In the genomic region with DNA sequence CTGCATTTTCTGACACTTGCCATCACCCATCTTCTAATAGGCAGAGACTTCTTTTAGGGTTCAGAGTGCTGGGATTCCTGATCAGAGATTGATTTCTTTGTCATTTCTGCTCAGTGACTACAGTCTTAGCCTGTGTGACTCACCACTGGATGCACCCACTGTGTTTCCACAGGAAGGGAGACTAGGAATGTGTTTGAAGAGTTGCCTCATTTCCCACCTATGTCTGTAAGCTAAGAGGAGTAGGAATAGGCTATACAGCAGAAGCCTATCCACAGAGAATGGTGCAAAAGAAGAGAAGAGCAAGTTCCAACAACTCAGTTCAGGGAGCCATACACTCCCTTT, we compare ENCODE assay signal across 14 cellular contexts.
DNase-seq lines count a peak whose midpoint lies in the region; ATAC-seq and TF ChIP-seq lines count a peak whose summit lies in the region.
"Had no signal": no experiment of that assay in that cellular context is flagged by ENCODE, and none has a peak within 500 bp of the region (broad histone marks: within the 10 kb centered on the region; RNA-seq: fewer than 3 reads in every experiment).

No MANE protein-coding gene starts in this region.

- H3K4me3 ChIP-seq in PC-9 (no peak overlapping the region), endodermal cell (ENCODE audit: low read length) (no peak overlapping the region), muscle layer of duodenum (ENCODE audit: low read depth in 1 of 2, low read length in 2 of 2) (no peak overlapping the region)
- H3K4me3 ChIP-seq: vagina had no signal

- H3K9me2 ChIP-seq in PC-9 (ENCODE audit: insufficient read depth) = no peaks in the 10 kb centered on the region

- no peaks in the 10 kb centered on the region for H3K79me2 ChIP-seq in PC-9 (ENCODE audit: low read depth)

- CTCF ChIA-PET in PC-9 (lab: Charles Lee) = no interaction called here

- no peaks in the 10 kb centered on the region for H3K27me3 Mint-ChIP-seq in endodermal cell (ENCODE audit: insufficient read depth)
- H3K27me3 Mint-ChIP-seq in stimulated activated memory B cell treated with anti-CD40 and anti-IgM and Interleukin-4, amounts not matched to agents 10 μg/mL and 1 μg/mL and 100 μg/mL, for 72 hours = peaks cover 71% of the 10 kb centered on the region

- H3K4me1 Mint-ChIP-seq in endodermal cell = peaks cover 65% of the 10 kb centered on the region
- no peaks in the 10 kb centered on the region for H3K4me1 Mint-ChIP-seq in stimulated activated memory B cell treated with anti-CD40 and anti-IgM and Interleukin-4, amounts not matched to agents 10 μg/mL and 1 μg/mL and 100 μg/mL, for 72 hours

- H3K4me1 ChIP-seq in PC-9 (replicated peaks; ENCODE audit: insufficient read depth) (peaks cover 22% of the 10 kb centered on the region), endodermal cell (ENCODE audit: control insufficient read depth, insufficient read depth, low read length) (peaks cover 22% of the 10 kb centered on the region), muscle layer of duodenum (ENCODE audit: control insufficient read depth in 1 of 2, insufficient read depth in 2 of 2, low read length in 2 of 2) (peaks cover 11 to 32% of the 10 kb centered on the region in 2 donors)

- no peak overlapping the region for H2AFZ ChIP-seq in PC-9

- TF ChIP-seq CTCF in PC-9 (conservative IDR thresholded peaks at IDR 0.05) = no peak
- TF ChIP-seq CTCF in endodermal cell (conservative IDR thresholded peaks at IDR 0.05) = no peak

- H3K36me3 ChIP-seq in PC-9 (ENCODE audit: low read depth) = no peaks in the 10 kb centered on the region
- no peaks in the 10 kb centered on the region for H3K36me3 ChIP-seq in endodermal cell (ENCODE audit: control insufficient read depth, insufficient read depth, low read length)
- no peaks in the 10 kb centered on the region for H3K36me3 ChIP-seq in muscle layer of duodenum (ENCODE audit: control insufficient read depth in 1 of 2, insufficient read depth in 2 of 2, low read length in 2 of 2)
- H3K36me3 ChIP-seq: vagina had no signal

- H3K9ac ChIP-seq in endodermal cell (ENCODE audit: extremely low read depth, low read length, poor library complexity, severe bottlenecking) = no peak overlapping the region

- H3K9me3 ChIP-seq in PC-9 (ENCODE audit: insufficient read depth, low read depth) (no peaks in the 10 kb centered on the region), endodermal cell (ENCODE audit: control insufficient read depth, low read length) (no peaks in the 10 kb centered on the region), muscle layer of duodenum (ENCODE audit: control insufficient read depth in 1 of 2, low read length in 2 of 2) (no peaks in the 10 kb centered on the region)
- H3K9me3 ChIP-seq: vagina had no signal

- H3F3A ChIP-seq in PC-9 (ENCODE audit: insufficient read depth, low read depth) = peaks cover 13% of the 10 kb centered on the region; the same call in 1 of the 2 replicates

- H3K27ac ChIP-seq in PC-9 (peak overlapping the region; percentile 1; the same call in 1 of the 2 replicates), endodermal cell (ENCODE audit: low read depth, low read length) (no peak overlapping the region), muscle layer of duodenum (ENCODE audit: low read length) (peak overlapping the region; percentile 7)
- H3K27ac ChIP-seq: vagina had no signal

- H3K9me3 Mint-ChIP-seq in endodermal cell = no peaks in the 10 kb centered on the region
- no peaks in the 10 kb centered on the region for H3K9me3 Mint-ChIP-seq in stimulated activated memory B cell treated with anti-CD40 and anti-IgM and Interleukin-4, amounts not matched to agents 10 μg/mL and 1 μg/mL and 100 μg/mL, for 72 hours
- H3K9me3 Mint-ChIP-seq: CD4-positive, alpha-beta T cell had no signal

- H3K27ac Mint-ChIP-seq in endodermal cell = peak overlapping the region; percentile 85
- no peak overlapping the region for H3K27ac Mint-ChIP-seq in stimulated activated memory B cell treated with anti-CD40 and anti-IgM and Interleukin-4, amounts not matched to agents 10 μg/mL and 1 μg/mL and 100 μg/mL, for 72 hours
- H3K27ac Mint-ChIP-seq: CD4-positive, alpha-beta T cell had no signal

- BruUV-seq in PC-9 (replicated peaks; lab: Mats Ljungman, UMichigan) = no TSS peak

- intact Hi-C loops in PC-9 (cut with micrococcal nuclease; ENCODE audit: unreplicated experiment) = no loop called here

- DNase-seq in AG20443 (ENCODE audit: low spot score) (peak; percentile 37), PC-9 (peak; percentile 15 to 87), endodermal cell (no peak), SHP77 treated with DMSO at 0.1 percent for 48 hours (lab: John Stamatoyannopoulos, UW) (no peak)
- no peak for DNase-seq in activated CD8-positive, alpha-beta memory T cell treated with anti-CD3 and anti-CD28 coated beads, Interleukin-2, amount 50 U/mL, for 4 hours
- DNase-seq: activated effector memory CD4-positive, alpha-beta T cell treated with Interleukin-2 at 50 U/mL for 16 hours; CD4-positive, alpha-beta T cell; cortex of kidney; NCI-H2081 had no signal

- H3K4me2 ChIP-seq in PC-9 = peak overlapping the region; percentile 7; the same call in 1 of the 2 replicates

- no peak for ATAC-seq in stimulated activated memory B cell treated with anti-CD40 and anti-IgM and Interleukin-4, amounts not matched to agents 10 μg/mL and 1 μg/mL and 100 μg/mL, for 72 hours
- no peak for ATAC-seq in GM18511 (IDR thresholded peaks at IDR 0.05; ENCODE audit: unreplicated experiment)
- ATAC-seq: activated CD4-positive, CD25-positive, alpha-beta regulatory T cell treated with anti-CD3 and anti-CD28 coated beads, Interleukin-2, amount 50 U/mL, for 24 hours had no signal

- no peaks in the 10 kb centered on the region for H4K20me1 ChIP-seq in PC-9 (ENCODE audit: insufficient read depth)

- no peak overlapping the region for H3K4me3 Mint-ChIP-seq in endodermal cell
- no peak overlapping the region for H3K4me3 Mint-ChIP-seq in stimulated activated memory B cell treated with anti-CD40 and anti-IgM and Interleukin-4, amounts not matched to agents 10 μg/mL and 1 μg/mL and 100 μg/mL, for 72 hours
- H3K4me3 Mint-ChIP-seq: CD4-positive, alpha-beta T cell had no signal

- H3K36me3 Mint-ChIP-seq in endodermal cell (ENCODE audit: low read depth) = no peaks in the 10 kb centered on the region
- no peaks in the 10 kb centered on the region for H3K36me3 Mint-ChIP-seq in stimulated activated memory B cell treated with anti-CD40 and anti-IgM and Interleukin-4, amounts not matched to agents 10 μg/mL and 1 μg/mL and 100 μg/mL, for 72 hours

- POLR2A ChIA-PET in PC-9 (lab: Charles Lee; ENCODE audit: unreplicated experiment) = no interaction called here

- H3K27me3 ChIP-seq in PC-9 (ENCODE audit: insufficient read depth, low read depth) = no peaks in the 10 kb centered on the region
- H3K27me3 ChIP-seq in endodermal cell (ENCODE audit: control insufficient read depth, insufficient read depth, low read length, poor library complexity, severe bottlenecking) = no peaks in the 10 kb centered on the region
- no peaks in the 10 kb centered on the region for H3K27me3 ChIP-seq in muscle layer of duodenum (ENCODE audit: low read depth, low read length)
- H3K27me3 ChIP-seq: vagina had no signal

Comparison
In these comparisons a context has a peak if more than half of its experiments do, and no peak if none do; other contexts are left out.
1. DNase-seq: peak in AG20443 (single experiment) and PC-9 (2 of 2); none in endodermal cell (single experiment), activated CD8-positive, alpha-beta memory T cell treated with anti-CD3 and anti-CD28 coated beads, Interleukin-2, amount 50 U/mL, for 4 hours (single experiment) and SHP77 treated with DMSO at 0.1 percent for 48 hours (single experiment).